8 cellular contexts compared by ENCODE assay signal in the genomic region with DNA sequence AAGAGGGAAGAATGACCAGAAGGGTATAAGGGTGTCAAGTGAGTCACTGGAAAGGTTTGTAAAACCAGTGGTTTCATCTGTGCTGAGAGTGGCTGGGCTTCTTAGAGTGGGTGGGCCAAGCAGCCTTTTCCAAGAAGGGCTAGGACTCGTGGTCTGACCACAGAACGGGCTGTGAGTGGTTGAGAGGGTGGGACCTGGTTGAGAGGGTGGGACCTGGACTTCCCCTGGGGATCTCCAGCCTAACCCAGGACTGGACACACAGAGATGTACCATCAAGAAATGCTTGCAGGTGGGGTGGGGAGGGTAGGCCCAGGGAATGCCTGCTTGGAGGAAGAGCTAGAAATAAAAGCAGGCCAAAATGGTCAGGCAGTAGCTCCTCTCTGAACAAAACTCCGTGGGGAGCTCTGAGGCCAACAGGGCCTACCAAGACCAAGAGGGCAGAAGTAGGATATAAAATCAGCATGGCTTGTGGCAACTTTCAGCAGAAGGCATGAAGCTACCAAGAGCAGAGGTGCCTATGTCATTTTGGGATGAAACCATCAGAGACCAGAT.
DNase-seq lines count a peak whose midpoint lies in the region; ATAC-seq and TF ChIP-seq lines count a peak whose summit lies in the region.

No MANE protein-coding gene starts in this region.

- H4K20me1 ChIP-seq in GM23338 (replicated peaks; ENCODE audit: insufficient read depth): peaks cover 19% of the 10 kb centered on the region

- H3K27ac Mint-ChIP-seq in GM23338: peak overlapping the region; percentile 13; the same call in 1 of the 2 replicates
- peak overlapping the region in 4 of 5 experiments; percentile 15 to 89 (median 54) for H3K27ac Mint-ChIP-seq in brain

- peaks cover 40% of the 10 kb centered on the region for H3K4me1 ChIP-seq in GM23338 (ENCODE audit: insufficient read depth)

- DNase-seq in GM23338 (ENCODE audit: low spot score): no peak
- peak; percentile 68 for DNase-seq in NB4 (ENCODE audit: low read depth)
- peak; percentile 89 to 92 for DNase-seq in stimulated activated CD8-positive, alpha-beta memory T cell treated with anti-CD3 and anti-CD28 coated beads, Interleukin-15, amount 100 ng/mL, for 48 hours (ENCODE audit: low read depth in 2 of 2)
- no peak for DNase-seq in COLO829 (ENCODE audit: low spot score)
- no peak for DNase-seq in NCI-H1092 (lab: John Stamatoyannopoulos, UW)
- DNase-seq in NCI-H187 (lab: John Stamatoyannopoulos, UW): no peak

- TF ChIP-seq CTCF in GM23338 (conservative IDR thresholded peaks at IDR 0.05; ENCODE audit: low read depth in 2 of 2) (no peak), NB4 (IDR thresholded peaks at IDR 0.05; ENCODE audit: low read depth, low read length) (no peak), brain (conservative IDR thresholded peaks at IDR 0.05) (no peak)

- no peaks in the 10 kb centered on the region for H3K27me3 ChIP-seq in GM23338 (ENCODE audit: insufficient read depth)

- H3K27me3 Mint-ChIP-seq in GM23338 (ENCODE audit: insufficient read depth, low read depth, poor library complexity) (peaks cover 7% of the 10 kb centered on the region), brain (no peaks in the 10 kb centered on the region)

- H3K36me3 ChIP-seq in GM23338 (ENCODE audit: insufficient read depth): no peaks in the 10 kb centered on the region; the same call in none of the 2 replicates

- ATAC-seq in GM18502 (IDR thresholded peaks at IDR 0.05; ENCODE audit: poor library complexity, unreplicated experiment): peak; percentile 97
- no peak for ATAC-seq in GM23338

- H3K27ac ChIP-seq in GM23338 (ENCODE audit: low read depth): peak overlapping the region; percentile 45; the same call in 1 of the 2 replicates

- H2AFZ ChIP-seq in GM23338: no peak overlapping the region

- H3K4me1 Mint-ChIP-seq in GM23338 (peaks cover 67% of the 10 kb centered on the region), brain (peaks cover 66% of the 10 kb centered on the region)

- H3K36me3 Mint-ChIP-seq in GM23338 (ENCODE audit: low read depth): peaks cover 42% of the 10 kb centered on the region
- H3K36me3 Mint-ChIP-seq in brain: peaks cover 29% of the 10 kb centered on the region

- peaks cover 100% of the 10 kb centered on the region for H3K79me2 ChIP-seq in GM23338 (replicated peaks; ENCODE audit: insufficient read depth)

- peaks cover 7% of the 10 kb centered on the region; the same call in 1 of the 2 replicates for H3K9me2 ChIP-seq in GM23338 (ENCODE audit: insufficient read depth)

- H3F3A ChIP-seq in GM23338 (replicated peaks; ENCODE audit: low read depth): no peaks in the 10 kb centered on the region

- no peak overlapping the region for H3K4me2 ChIP-seq in GM23338

- no peaks in the 10 kb centered on the region for H3K9me3 Mint-ChIP-seq in GM23338
- no peaks in the 10 kb centered on the region for H3K9me3 Mint-ChIP-seq in brain

- no peak for TF ChIP-seq POLR2A in NB4 (IDR thresholded peaks at IDR 0.05; ENCODE audit: extremely low read depth, insufficient read length)

- no peak overlapping the region for H3K4me3 Mint-ChIP-seq in GM23338
- H3K4me3 Mint-ChIP-seq in brain: no peak overlapping the region

- H3K4me3 ChIP-seq in GM23338 (no peak overlapping the region), NB4 (ENCODE audit: low read depth, low read length) (no peak overlapping the region)

TF ChIP-seq in GM23338, 12 proteins besides CTCF, POLR2A, EP300 and RAD21:
- TF ChIP-seq POLR2AphosphoS5 (IDR thresholded peaks at IDR 0.05; ENCODE audit: low read depth) (no peak), CREB1 (CRISPR knock-in tag; IDR thresholded peaks at IDR 0.05; ENCODE audit: low read depth) (no peak), JUNB (IDR thresholded peaks at IDR 0.05; ENCODE audit: unreplicated experiment) (no peak), ZNF331 (CRISPR knock-in tag; IDR thresholded peaks at IDR 0.05; ENCODE audit: low read depth) (no peak)

Comparison
In these comparisons a context has a peak if more than half of its experiments do, and no peak if none do; other contexts are left out.
1. DNase-seq: peak in NB4 (single experiment) and stimulated activated CD8-positive, alpha-beta memory T cell treated with anti-CD3 and anti-CD28 coated beads, Interleukin-15, amount 100 ng/mL, for 48 hours (2 of 2); none in GM23338 (single experiment), COLO829 (single experiment), NCI-H1092 (single experiment) and NCI-H187 (0 of 2).